Comparison of ENCODE assay signal across 21 cellular contexts in the genomic region with DNA sequence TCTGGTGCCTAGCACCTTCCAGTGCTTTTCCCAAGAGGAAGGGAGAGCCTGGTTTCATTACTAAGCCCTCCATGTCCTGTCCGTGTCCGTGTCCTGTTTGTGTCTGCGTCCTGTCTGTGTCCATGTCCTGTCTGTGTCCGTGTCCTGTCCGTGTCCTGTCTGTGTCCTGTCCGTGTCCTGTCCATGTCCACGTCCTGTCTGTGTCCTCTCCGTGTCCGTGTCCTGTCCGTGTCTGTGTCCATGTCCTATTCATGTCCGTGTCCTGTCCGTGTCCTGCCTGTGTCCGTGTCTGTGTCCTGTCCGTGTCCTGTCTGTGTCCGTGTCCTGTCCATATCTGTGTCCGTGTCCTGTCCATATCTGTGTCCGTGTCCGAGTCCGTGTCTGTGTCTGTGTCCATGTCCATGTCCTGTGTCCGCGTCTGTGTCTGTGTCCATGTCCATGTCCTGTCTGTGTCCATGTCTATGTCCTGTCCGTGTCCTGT. TPM values are rescaled to one million over a fixed set of nuclear protein-coding genes. Genes with fewer than 3 reads are reported as not detected.
A peak's percentile ranks its signal among the peaks of the same experiment; 100 is the strongest.
DNase-seq lines count a peak whose midpoint lies in the region; ATAC-seq and TF ChIP-seq lines count a peak whose summit lies in the region.
"Had no signal": no experiment of that assay in that cellular context is flagged by ENCODE, and none has a peak within 500 bp of the region (broad histone marks: within the 10 kb centered on the region; RNA-seq: fewer than 3 reads in every experiment).

No MANE protein-coding gene starts in this region.

- no peaks in the 10 kb centered on the region for H3K4me1 ChIP-seq in aorta (ENCODE audit: control insufficient read depth in 1 of 2, insufficient read depth in 2 of 2, low read length in 2 of 2)
- H3K4me1 ChIP-seq: foreskin keratinocyte had no signal

- DNase-seq in cardiac septum (ENCODE audit: low spot score) (peak; percentile 51), Right ventricle myocardium inferior (ENCODE audit: missing footprints) (no peak), coronary artery (ENCODE audit: low spot score) (peak; percentile 50), mesenteric fat pad (ENCODE audit: low spot score) (peak; percentile 83), aorta (peak; percentile 21 to 59), GM03348 (ENCODE audit: low spot score) (no peak)
- DNase-seq: activated CD4-positive, alpha-beta T cell treated with anti-CD3 and anti-CD28 coated beads for 48 hours; caudate nucleus; foreskin keratinocyte; hippocampal formation; NCI-H1048; NCI-H2029; NCI-H2227 treated with DMSO at 0.1 percent for 48 hours; NCI-H748 treated with DMSO at 0.1 percent for 48 hours; stimulated activated naive CD8-positive, alpha-beta T cell treated with anti-CD3 and anti-CD28 coated beads, Interleukin-15, amount 100 ng/mL, for 72 hours had no signal

- intact Hi-C loops in cardiac septum (cut with DNase I): no loop called here
- intact Hi-C loops in Right ventricle myocardium inferior (cut with DNase I): no loop called here
- intact Hi-C loops in aorta (cut with DNase I): no loop called here

- H3K4me3 ChIP-seq in coronary artery (no peak overlapping the region), aorta (ENCODE audit: low read length in 2 of 2) (no peak overlapping the region)

- H3K27me3 ChIP-seq in aorta (ENCODE audit: control insufficient read depth in 1 of 2, insufficient read depth in 2 of 2, low read length in 1 of 2): no peaks in the 10 kb centered on the region
- H3K27me3 ChIP-seq: foreskin keratinocyte had no signal

- no peak for ATAC-seq in Right ventricle myocardium inferior
- ATAC-seq in aorta (ENCODE audit: low FRiP score): no peak
- no peak for ATAC-seq in SK-N-SH treated with all-trans-retinoic acid at 6 μM for 48 hours
- ATAC-seq: activated T-helper 17 cell treated with anti-CD3 and anti-CD28 coated beads, Interleukin-2, amount 50 U/mL, for 72 hours; foreskin keratinocyte; stimulated activated naive CD8-positive, alpha-beta T cell treated with anti-CD3 and anti-CD28 coated beads, Interleukin-15, amount 100 ng/mL, for 72 hours had no signal

- TF ChIP-seq CTCF in coronary artery (IDR thresholded peaks at IDR 0.05): no peak

- no peaks in the 10 kb centered on the region for H3K36me3 ChIP-seq in aorta (ENCODE audit: control insufficient read depth in 1 of 2, insufficient read depth in 2 of 2, low read length in 1 of 2)

- H3K9me3 ChIP-seq in aorta (ENCODE audit: control insufficient read depth, low read length): no peaks in the 10 kb centered on the region

- WGBS in aorta, 2 donors: 94 to 95% methylated on average over 22 of the region's 22 CpGs

- H3K27ac ChIP-seq in coronary artery (no peak overlapping the region), aorta (ENCODE audit: low read depth in 1 of 2, low read length in 2 of 2) (no peak overlapping the region)
- H3K27ac ChIP-seq: foreskin keratinocyte had no signal

TF ChIP-seq in SK-N-SH treated with all-trans-retinoic acid at 6 μM for 48 hours, 23 proteins besides CTCF, POLR2A, EP300 and RAD21:
- TF ChIP-seq ISL1 (CRISPR knock-in tag; IDR thresholded peaks at IDR 0.05) (no peak), PPARA (CRISPR knock-in tag; IDR thresholded peaks at IDR 0.05; ENCODE audit: borderline replicate concordance) (no peak), BACH2 (CRISPR knock-in tag; IDR thresholded peaks at IDR 0.05; ENCODE audit: borderline replicate concordance) (no peak), TCF4 (CRISPR knock-in tag; IDR thresholded peaks at IDR 0.05; ENCODE audit: borderline replicate concordance) (no peak), TOX (CRISPR knock-in tag; IDR thresholded peaks at IDR 0.05; ENCODE audit: borderline replicate concordance) (no peak), SNAI2 (CRISPR knock-in tag; IDR thresholded peaks at IDR 0.05) (no peak), CSDC2 (CRISPR knock-in tag; IDR thresholded peaks at IDR 0.05) (no peak), ZNF8 (CRISPR knock-in tag; IDR thresholded peaks at IDR 0.05) (no peak), OSR1 (CRISPR knock-in tag; IDR thresholded peaks at IDR 0.05) (no peak), ZFP30 (CRISPR knock-in tag; IDR thresholded peaks at IDR 0.05) (no peak), ZC3H10 (CRISPR knock-in tag; IDR thresholded peaks at IDR 0.05) (no peak), ZFP3 (CRISPR knock-in tag; IDR thresholded peaks at IDR 0.05) (no peak), ZNF565 (CRISPR knock-in tag; conservative IDR thresholded peaks at IDR 0.05; ENCODE audit: low read depth) (no peak), RARB (CRISPR knock-in tag; IDR thresholded peaks at IDR 0.05) (no peak), GLIS3 (CRISPR knock-in tag; IDR thresholded peaks at IDR 0.05) (no peak)
- TF ChIP-seq, protein P1, sequence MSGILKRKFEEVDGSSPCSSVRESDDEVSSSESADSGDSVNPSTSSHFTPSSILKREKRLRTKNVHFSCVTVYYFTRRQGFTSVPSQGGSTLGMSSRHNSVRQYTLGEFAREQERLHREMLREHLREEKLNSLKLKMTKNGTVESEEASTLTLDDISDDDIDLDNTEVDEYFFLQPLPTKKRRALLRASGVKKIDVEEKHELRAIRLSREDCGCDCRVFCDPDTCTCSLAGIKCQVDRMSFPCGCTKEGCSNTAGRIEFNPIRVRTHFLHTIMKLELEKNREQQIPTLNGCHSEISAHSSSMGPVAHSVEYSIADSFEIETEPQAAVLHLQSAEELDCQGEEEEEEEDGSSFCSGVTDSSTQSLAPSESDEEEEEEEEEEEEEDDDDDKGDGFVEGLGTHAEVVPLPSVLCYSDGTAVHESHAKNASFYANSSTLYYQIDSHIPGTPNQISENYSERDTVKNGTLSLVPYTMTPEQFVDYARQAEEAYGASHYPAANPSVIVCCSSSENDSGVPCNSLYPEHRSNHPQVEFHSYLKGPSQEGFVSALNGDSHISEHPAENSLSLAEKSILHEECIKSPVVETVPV (CRISPR knock-in tag; IDR thresholded peaks at IDR 0.05): no peak
- TF ChIP-seq, protein P2, sequence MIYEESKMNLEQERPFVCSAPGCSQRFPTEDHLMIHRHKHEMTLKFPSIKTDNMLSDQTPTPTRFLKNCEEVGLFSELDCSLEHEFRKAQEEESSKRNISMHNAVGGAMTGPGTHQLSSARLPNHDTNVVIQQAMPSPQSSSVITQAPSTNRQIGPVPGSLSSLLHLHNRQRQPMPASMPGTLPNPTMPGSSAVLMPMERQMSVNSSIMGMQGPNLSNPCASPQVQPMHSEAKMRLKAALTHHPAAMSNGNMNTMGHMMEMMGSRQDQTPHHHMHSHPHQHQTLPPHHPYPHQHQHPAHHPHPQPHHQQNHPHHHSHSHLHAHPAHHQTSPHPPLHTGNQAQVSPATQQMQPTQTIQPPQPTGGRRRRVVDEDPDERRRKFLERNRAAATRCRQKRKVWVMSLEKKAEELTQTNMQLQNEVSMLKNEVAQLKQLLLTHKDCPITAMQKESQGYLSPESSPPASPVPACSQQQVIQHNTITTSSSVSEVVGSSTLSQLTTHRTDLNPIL (CRISPR knock-in tag; IDR thresholded peaks at IDR 0.05; ENCODE audit: low read depth): no peak
- TF ChIP-seq, protein P3, sequence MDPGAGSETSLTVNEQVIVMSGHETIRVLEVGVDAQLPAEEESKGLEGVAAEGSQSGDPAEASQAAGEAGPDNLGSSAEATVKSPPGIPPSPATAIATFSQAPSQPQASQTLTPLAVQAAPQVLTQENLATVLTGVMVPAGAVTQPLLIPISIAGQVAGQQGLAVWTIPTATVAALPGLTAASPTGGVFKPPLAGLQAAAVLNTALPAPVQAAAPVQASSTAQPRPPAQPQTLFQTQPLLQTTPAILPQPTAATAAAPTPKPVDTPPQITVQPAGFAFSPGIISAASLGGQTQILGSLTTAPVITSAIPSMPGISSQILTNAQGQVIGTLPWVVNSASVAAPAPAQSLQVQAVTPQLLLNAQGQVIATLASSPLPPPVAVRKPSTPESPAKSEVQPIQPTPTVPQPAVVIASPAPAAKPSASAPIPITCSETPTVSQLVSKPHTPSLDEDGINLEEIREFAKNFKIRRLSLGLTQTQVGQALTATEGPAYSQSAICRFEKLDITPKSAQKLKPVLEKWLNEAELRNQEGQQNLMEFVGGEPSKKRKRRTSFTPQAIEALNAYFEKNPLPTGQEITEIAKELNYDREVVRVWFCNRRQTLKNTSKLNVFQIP (CRISPR knock-in tag; IDR thresholded peaks at IDR 0.05; ENCODE audit: borderline replicate concordance, low read depth): no peak

RNA-seq across cellular contexts. Expression of a gene that starts 54.3 kb away (rescaled TPM):
- not detected for total RNA-seq in cardiac septum
- not detected for total RNA-seq in Right ventricle myocardium inferior
- not detected for total RNA-seq in mesenteric fat pad
- total RNA-seq in aorta: not detected
- not detected for polyA plus RNA-seq in aorta
- total RNA-seq: activated T-helper 17 cell treated with anti-CD3 and anti-CD28 coated beads, Interleukin-2, amount 50 U/mL, for 72 hours; foreskin keratinocyte; LHCN-M2; lung microvascular endothelial cell had no signal
- polyA plus RNA-seq: CD14-positive monocyte, esophagus, foreskin keratinocyte had no signal

Comparison
In these comparisons a context has a peak if more than half of its experiments do, and no peak if none do; other contexts are left out.
1. DNase-seq: peak in cardiac septum (single experiment), coronary artery (single experiment), mesenteric fat pad (single experiment) and aorta (2 of 2); none in Right ventricle myocardium inferior (single experiment) and GM03348 (single experiment).